ENCODE assay signal across 9 cellular contexts in the genomic region with DNA sequence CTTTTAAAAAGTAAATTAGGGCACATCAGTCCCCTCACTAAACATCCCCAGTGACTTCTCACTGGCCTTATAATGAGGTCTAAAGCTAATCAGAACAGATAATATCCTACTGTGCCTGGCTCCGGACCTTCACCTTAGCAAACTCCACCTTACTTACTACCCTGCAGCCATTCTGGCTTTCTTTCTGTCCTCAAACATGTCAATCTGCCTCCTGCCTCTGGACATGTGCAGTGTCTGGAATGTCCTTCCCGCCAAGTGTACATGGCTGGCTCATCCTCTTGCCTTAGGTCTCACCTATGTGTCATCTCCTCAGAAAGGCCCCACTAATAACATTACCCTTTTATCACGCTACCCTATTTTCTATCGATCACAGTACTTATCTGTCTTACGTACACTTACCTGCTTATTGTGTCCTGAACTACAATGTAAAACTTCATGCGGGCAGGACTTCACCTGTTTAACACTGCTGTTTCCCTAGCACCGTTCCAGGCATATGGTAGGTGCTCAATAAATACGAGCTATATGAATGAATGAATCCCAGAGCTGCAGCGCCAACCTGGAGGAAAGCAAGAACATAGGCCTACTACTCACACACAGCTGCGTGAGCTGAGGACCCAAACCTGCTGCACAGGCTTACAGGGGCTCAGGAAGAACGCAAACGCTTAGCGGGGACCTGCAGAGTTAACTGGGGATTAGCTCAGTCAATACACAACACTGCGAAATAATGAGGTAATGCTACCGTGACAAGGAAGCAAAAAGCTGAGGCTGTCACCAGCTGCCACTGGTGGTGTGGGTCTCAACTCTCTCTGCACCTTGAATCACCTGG. TPM values are rescaled to one million over a fixed set of nuclear protein-coding genes. Genes with fewer than 3 reads are reported as not detected.
DNase-seq lines count a peak whose midpoint lies in the region; FAIRE-seq and TF ChIP-seq lines count a peak whose summit lies in the region.
"Had no signal": no experiment of that assay in that cellular context is flagged by ENCODE, and none has a peak within 500 bp of the region (broad histone marks: within the 10 kb centered on the region; RNA-seq: fewer than 3 reads in every experiment).

No MANE protein-coding gene starts in this region.

- DNase-seq in NCI-H524 (lab: John Stamatoyannopoulos, UW): peak; percentile 61 to 74
- DNase-seq in NCI-H524 treated with DMSO at 0.1 percent for 48 hours (lab: John Stamatoyannopoulos, UW): no peak
- no peak for DNase-seq in endothelial cell of umbilical vein (ENCODE audit: low read depth, low spot score)
- DNase-seq in progenitor cell of endocrine pancreas (ENCODE audit: low spot score, unreplicated experiment): no peak
- no peak for DNase-seq in stimulated activated CD4-positive, alpha-beta T cell treated with anti-CD3 and anti-CD28 coated beads, Interleukin-4, amount 100 ng/mL, for 1 hour
- DNase-seq in dedifferentiated amniotic fluid mesenchymal stem cell (ENCODE audit: extremely low spot score): no peak
- DNase-seq in NCI-H446 (lab: John Stamatoyannopoulos, UW): no peak

- H3K4me3 ChIP-seq in OCI-LY3 (ENCODE audit: low read length): peak overlapping the region; percentile 90
- H3K4me3 ChIP-seq in endothelial cell of umbilical vein (replicated peaks in 1 of 3; ENCODE audit: insufficient read depth in 1 of 3, low read depth in 1 of 3, low read length in 3 of 3): peak overlapping the region; percentile 74 to 92 (median 85)

- FAIRE-seq in endothelial cell of umbilical vein (lab: Jason Lieb, UNC): no peak

- H3K27ac Mint-ChIP-seq in progenitor cell of endocrine pancreas: peak overlapping the region; percentile 99

- H3K27me3 Mint-ChIP-seq in progenitor cell of endocrine pancreas: no peaks in the 10 kb centered on the region

- TSS peak; percentile 53 for BruUV-seq in endothelial cell of umbilical vein (replicated peaks; lab: Mats Ljungman, UMichigan)

- H3K36me3 ChIP-seq in OCI-LY3 (replicated peaks; ENCODE audit: low read depth, low read length) (peaks cover 5% of the 10 kb centered on the region), endothelial cell of umbilical vein (ENCODE audit: control insufficient read depth in 2 of 2, extremely low read depth in 1 of 2, insufficient read depth in 2 of 2, low read length in 2 of 2) (peaks cover 4% of the 10 kb centered on the region in 2 experiments)

- intact Hi-C loops in endothelial cell of umbilical vein (cut with micrococcal nuclease): loop anchor here (1.0 to 2.0 kb wide), 4 partner anchors 60 to 444 kb away; no protein-coding TSS in a partner anchor

- H3K9ac ChIP-seq in OCI-LY3 (ENCODE audit: low read length): peak overlapping the region; percentile 88
- peak overlapping the region; percentile 95 for H3K9ac ChIP-seq in endothelial cell of umbilical vein (replicated peaks; ENCODE audit: extremely low read depth, insufficient read depth, low read length)

- H3K79me2 ChIP-seq in OCI-LY3 (ENCODE audit: low read length) (peaks cover 27% of the 10 kb centered on the region), endothelial cell of umbilical vein (ENCODE audit: control insufficient read depth, insufficient read depth, low read length) (peaks cover 24% of the 10 kb centered on the region)

- no peaks in the 10 kb centered on the region for H3K9me3 Mint-ChIP-seq in progenitor cell of endocrine pancreas (ENCODE audit: low read depth)

- no peaks in the 10 kb centered on the region for H3K27me3 ChIP-seq in OCI-LY3 (ENCODE audit: low read depth, low read length)
- no peaks in the 10 kb centered on the region for H3K27me3 ChIP-seq in endothelial cell of umbilical vein (ENCODE audit: control insufficient read depth in 2 of 2, insufficient read depth in 2 of 2, low read length in 2 of 2)

- dilution Hi-C loops in endothelial cell of umbilical vein (cut with MboI; ENCODE audit: extremely low pct_ligation_motif_present, low sequenced_read_pairs): no loop called here

- CTCF ChIA-PET in endothelial cell of umbilical vein (lab: Charles Lee): interaction anchor here (1.1 to 3.9 kb wide), 16 partner anchors 8 to 445 kb away, joined by 3 to 26 read pairs (median 8); a partner anchor contains a TSS

- no peaks in the 10 kb centered on the region for H3K9me1 ChIP-seq in endothelial cell of umbilical vein (replicated peaks; ENCODE audit: control insufficient read depth, extremely low read depth, insufficient read depth, low read length)

- peaks cover 13% of the 10 kb centered on the region for H3K4me1 ChIP-seq in OCI-LY3 (ENCODE audit: low read length)
- peaks cover 17% of the 10 kb centered on the region for H3K4me1 ChIP-seq in endothelial cell of umbilical vein (ENCODE audit: control insufficient read depth, extremely low read depth, insufficient read depth, low read length)

- H3K4me1 Mint-ChIP-seq in progenitor cell of endocrine pancreas (ENCODE audit: low read depth): peaks cover 27% of the 10 kb centered on the region

- TF ChIP-seq POLR2A in endothelial cell of umbilical vein (IDR thresholded peaks at IDR 0.05; ENCODE audit: low read depth, low read length): no peak

- POLR2A ChIA-PET in endothelial cell of umbilical vein (lab: Charles Lee): interaction anchor here (1.4 to 1.8 kb wide), 3 partner anchors 13 to 61 kb away, joined by 3 to 7 read pairs (median 4); no protein-coding TSS in a partner anchor

- no peaks in the 10 kb centered on the region for H4K20me1 ChIP-seq in OCI-LY3 (ENCODE audit: insufficient read depth, low read length)
- H4K20me1 ChIP-seq in endothelial cell of umbilical vein (replicated peaks; ENCODE audit: control insufficient read depth, extremely low read depth, insufficient read depth, low read length): no peaks in the 10 kb centered on the region

- H3K4me2 ChIP-seq in OCI-LY3 (ENCODE audit: low read length) (peak overlapping the region; percentile 99), endothelial cell of umbilical vein (ENCODE audit: insufficient read depth, low read length) (peak overlapping the region; percentile 82)

- no peaks in the 10 kb centered on the region for H3K9me3 ChIP-seq in OCI-LY3 (ENCODE audit: insufficient read depth, low read length)
- no peaks in the 10 kb centered on the region for H3K9me3 ChIP-seq in endothelial cell of umbilical vein (replicated peaks; ENCODE audit: control insufficient read depth, insufficient read depth, low read length)

- TF ChIP-seq CTCF in OCI-LY3 (IDR thresholded peaks at IDR 0.05; ENCODE audit: low read depth, low read length): no peak
- no peak for TF ChIP-seq CTCF in endothelial cell of umbilical vein (IDR thresholded peaks at IDR 0.05; ENCODE audit: extremely low read depth in 1 of 2, insufficient read depth in 1 of 2, low read depth in 1 of 2, low read length in 2 of 2)
- TF ChIP-seq CTCF in progenitor cell of endocrine pancreas (IDR thresholded peaks at IDR 0.05; ENCODE audit: unreplicated experiment): no peak

- peaks cover 10% of the 10 kb centered on the region for H3K36me3 Mint-ChIP-seq in progenitor cell of endocrine pancreas (ENCODE audit: insufficient read depth)

- H2AFZ ChIP-seq in OCI-LY3 (ENCODE audit: low read depth, low read length): 0 out of 2 replicates have a peak overlapping the region, but pooled peaks have one; percentile 68
- peak overlapping the region; percentile 98 for H2AFZ ChIP-seq in endothelial cell of umbilical vein (ENCODE audit: low read depth, low read length)

- H3K27ac ChIP-seq in OCI-LY3 (ENCODE audit: low read length): peak overlapping the region; percentile 80
- peak overlapping the region; percentile 95 for H3K27ac ChIP-seq in endothelial cell of umbilical vein (ENCODE audit: insufficient read depth, low read depth, low read length)

- peak overlapping the region; percentile 98 for H3K4me3 Mint-ChIP-seq in progenitor cell of endocrine pancreas (ENCODE audit: low read depth)

TF ChIP-seq in endothelial cell of umbilical vein, 7 proteins besides CTCF, POLR2A, EP300 and RAD21:
- no peak for TF ChIP-seq JUN (IDR thresholded peaks at IDR 0.05; ENCODE audit: borderline replicate concordance, insufficient read depth, insufficient read length, low read depth)
- no peak for TF ChIP-seq POLR2AphosphoS5 (IDR thresholded peaks at IDR 0.05; ENCODE audit: insufficient read depth, low read depth, low read length)
- TF ChIP-seq, protein P1, sequence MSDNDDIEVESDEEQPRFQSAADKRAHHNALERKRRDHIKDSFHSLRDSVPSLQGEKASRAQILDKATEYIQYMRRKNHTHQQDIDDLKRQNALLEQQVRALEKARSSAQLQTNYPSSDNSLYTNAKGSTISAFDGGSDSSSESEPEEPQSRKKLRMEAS (IDR thresholded peaks at IDR 0.05; ENCODE audit: insufficient read depth, insufficient read length): no peak
- TF ChIP-seq EZH2 (IDR thresholded peaks at IDR 0.05; ENCODE audit: borderline replicate concordance, low read depth, low read length, severe bottlenecking): no peak
- TF ChIP-seq MYC (IDR thresholded peaks at IDR 0.05; ENCODE audit: low read depth, low read length): no peak
- TF ChIP-seq GATA2 (IDR thresholded peaks at IDR 0.05; ENCODE audit: insufficient read depth, insufficient read length, low read depth, low read length): no peak
- no peak for TF ChIP-seq FOS (IDR thresholded peaks at IDR 0.05; ENCODE audit: borderline replicate concordance, insufficient read depth, low read length)

RNA-seq across cellular contexts. Expression of a gene that starts 1.0 kb away (rescaled TPM):
- 91.5 and 95.3 TPM in 2 replicates for total RNA-seq in endothelial cell of umbilical vein
- polyA plus RNA-seq in endothelial cell of umbilical vein: 46.3 and 52.1 TPM in 2 replicates
- 52.0 and 53.8 TPM in 2 replicates for polyA plus RNA-seq in endothelial cell of umbilical vein (2011; cell fraction: cytosol; rRNA removed)
- polyA plus RNA-seq in endothelial cell of umbilical vein (2011; cell fraction: nucleus; rRNA removed): 30.2 and 30.6 TPM in 2 replicates
- polyA plus RNA-seq in endothelial cell of umbilical vein (2012): 115 and 117 TPM in 2 replicates
- polyA minus RNA-seq in endothelial cell of umbilical vein: 17.2 and 25.5 TPM in 2 replicates
- 35.3 TPM for polyA minus RNA-seq in endothelial cell of umbilical vein (2011; cell fraction: cytosol; rRNA and poly(A)+ RNA removed)
- 6.7 and 8.2 TPM in 2 replicates for polyA minus RNA-seq in endothelial cell of umbilical vein (2011; cell fraction: nucleus; rRNA and poly(A)+ RNA removed)
- total RNA-seq in progenitor cell of endocrine pancreas: 97.2 and 99.4 TPM in 2 replicates

RNA-seq across cellular contexts. Expression of a gene that starts 36.2 kb away (rescaled TPM):
- total RNA-seq in endothelial cell of umbilical vein: not detected in 2 replicates
- not detected in 2 replicates for polyA plus RNA-seq in endothelial cell of umbilical vein
- not detected in 2 replicates for polyA plus RNA-seq in endothelial cell of umbilical vein (2011; cell fraction: cytosol; rRNA removed)
- not detected in 2 replicates for polyA plus RNA-seq in endothelial cell of umbilical vein (2011; cell fraction: nucleus; rRNA removed)
- not detected in 2 replicates for polyA plus RNA-seq in endothelial cell of umbilical vein (2012)
- not detected in 2 replicates for polyA minus RNA-seq in endothelial cell of umbilical vein
- not detected for polyA minus RNA-seq in endothelial cell of umbilical vein (2011; cell fraction: cytosol; rRNA and poly(A)+ RNA removed)
- not detected in 2 replicates for polyA minus RNA-seq in endothelial cell of umbilical vein (2011; cell fraction: nucleus; rRNA and poly(A)+ RNA removed)
- 0.14 and 0.29 TPM in 2 replicates for total RNA-seq in progenitor cell of endocrine pancreas
- total RNA-seq: Daoy had no signal

Comparison
In these comparisons a context has a peak if more than half of its experiments do, and no peak if none do; other contexts are left out.
1. DNase-seq: peak in NCI-H524 (2 of 2); none in NCI-H524 treated with DMSO at 0.1 percent for 48 hours (single experiment), endothelial cell of umbilical vein (single experiment), progenitor cell of endocrine pancreas (single experiment), stimulated activated CD4-positive, alpha-beta T cell treated with anti-CD3 and anti-CD28 coated beads, Interleukin-4, amount 100 ng/mL, for 1 hour (single experiment), dedifferentiated amniotic fluid mesenchymal stem cell (single experiment) and NCI-H446 (0 of 2).